8 cellular contexts compared by ENCODE assay signal in the genomic region with DNA sequence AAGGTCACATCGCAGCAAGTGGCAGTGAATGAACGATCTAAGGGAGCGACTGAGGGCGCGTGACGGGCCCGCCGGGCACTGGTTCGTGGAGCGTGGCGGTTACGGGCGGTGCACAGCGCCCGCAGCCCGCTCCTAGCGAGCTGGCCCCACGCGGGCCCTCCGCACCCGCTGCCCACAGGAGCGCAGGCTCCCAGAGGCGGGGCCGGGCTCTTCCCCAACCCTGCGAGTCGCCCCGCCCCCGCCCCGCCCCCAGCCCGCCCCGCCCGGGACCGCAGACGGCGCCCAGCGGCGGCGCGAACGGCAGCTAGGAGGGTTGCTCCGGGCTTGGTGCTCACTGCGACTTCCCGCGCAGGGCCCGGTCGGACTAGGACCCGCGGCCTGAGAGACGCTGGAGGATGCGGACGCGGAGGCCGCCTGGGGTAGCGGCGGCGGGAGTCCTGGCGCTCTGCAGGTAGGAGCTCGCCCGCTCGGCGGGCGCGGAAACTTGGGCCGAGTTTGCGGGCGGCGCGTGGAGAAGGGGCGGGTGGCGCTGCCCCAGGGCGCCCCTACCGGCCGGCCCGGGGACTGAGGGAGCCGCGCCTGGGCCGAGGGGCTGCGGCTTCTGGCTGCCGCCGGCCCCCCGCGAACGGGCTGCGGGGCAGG. TPM values are rescaled to one million over a fixed set of nuclear protein-coding genes. Genes with fewer than 3 reads are reported as not detected.
DNase-seq lines count a peak whose midpoint lies in the region; ATAC-seq and TF ChIP-seq lines count a peak whose summit lies in the region.

A gene (plus strand): TSS at position 274 of the 642 bp plus-strand sequence. CDS start 4,167 bp downstream, outside the sequence.

- no peaks in the 10 kb centered on the region for H3K27me3 Mint-ChIP-seq in T-cell

- POLR2A ChIA-PET in T-cell (lab: Charles Lee), result interaction anchor here in 1 of 2 donors (0.6 kb wide), 2 partner anchors 295 to 647 kb away, joined by 5 to 7 read pairs; no protein-coding TSS in a partner anchor

- TF ChIP-seq CTCF in KMS-11 (conservative IDR thresholded peaks at IDR 0.05; ENCODE audit: low read depth, low read length), result peak; percentile 78; the same call in 1 of the 2 replicates

- H3K36me3 ChIP-seq in ES-I3 (ENCODE audit: insufficient read depth, low read length) (no peaks in the 10 kb centered on the region; the same call in 1 of the 2 replicates), KMS-11 (ENCODE audit: insufficient read depth) (no peaks in the 10 kb centered on the region), adipocyte (ENCODE audit: control insufficient read depth, insufficient read depth, low read length, severe bottlenecking) (peaks cover 8% of the 10 kb centered on the region)

- H3K4me3 ChIP-seq in KMS-11 (IDR thresholded peaks at IDR 0.05; ENCODE audit: insufficient read depth, low read depth, low read length) (no peak within 1 kb of the TSS), adipocyte (ENCODE audit: low read length) (peak within 1 kb of the TSS; percentile 92)

- peak within 1 kb of the TSS; percentile 100 for H3K4me2 ChIP-seq in KMS-11

- peaks cover 45% of the 10 kb centered on the region for H3K79me2 ChIP-seq in KMS-11 (ENCODE audit: insufficient read depth, low read depth)

- CTCF ChIA-PET in T-cell (lab: Charles Lee), result interaction anchor here (0.6 to 1.5 kb wide), 8 partner anchors 66 to 511 kb away, joined by 3 to 7 read pairs (median 5); a partner anchor contains a TSS

- H2AFZ ChIP-seq in KMS-11 (ENCODE audit: low read depth), result peak within 1 kb of the TSS; percentile 87

- peak within 1 kb of the TSS; percentile 87 for H3K27ac ChIP-seq in KMS-11

- H3K4me1 ChIP-seq in ES-I3 (ENCODE audit: insufficient read depth, low read length) (peaks cover 30% of the 10 kb centered on the region), KMS-11 (ENCODE audit: low read depth, poor library complexity, severe bottlenecking) (peaks cover 69% of the 10 kb centered on the region), adipocyte (ENCODE audit: control insufficient read depth, insufficient read depth, low read length) (peaks cover 34% of the 10 kb centered on the region)

- H3K9me3 ChIP-seq in ES-I3 (ENCODE audit: control insufficient read depth, insufficient read depth, low read length), result no peaks in the 10 kb centered on the region
- H3K9me3 ChIP-seq in adipocyte (ENCODE audit: control insufficient read depth, low read length), result no peaks in the 10 kb centered on the region

- peak within 1 kb of the TSS; percentile 89 to 94 (median 91) for H3K4me3 Mint-ChIP-seq in T-cell

- H3K9ac ChIP-seq in ES-I3 (ENCODE audit: low read depth, low read length), result peak within 1 kb of the TSS; percentile 91
- peak within 1 kb of the TSS; percentile 93 for H3K9ac ChIP-seq in KMS-11
- peak within 1 kb of the TSS; percentile 92 for H3K9ac ChIP-seq in adipocyte (ENCODE audit: low read length)

- H3K4me1 Mint-ChIP-seq in T-cell, result peaks cover 40 to 45% (median 41%) of the 10 kb centered on the region in 3 donors

- ATAC-seq in GM21619 (IDR thresholded peaks at IDR 0.05; ENCODE audit: unreplicated experiment) (peak; percentile 42), T-cell (replicated peaks in 1 of 4) (peak; percentile 69 to 73 (median 72))

- no peaks in the 10 kb centered on the region for H3K9me3 Mint-ChIP-seq in T-cell

- H3K27me3 ChIP-seq in KMS-11 (ENCODE audit: insufficient read depth, low read depth) (no peaks in the 10 kb centered on the region), adipocyte (replicated peaks; ENCODE audit: control insufficient read depth, insufficient read depth, low read length) (no peaks in the 10 kb centered on the region)

- peaks cover 19% of the 10 kb centered on the region; the same call in 1 of the 2 replicates for H4K20me1 ChIP-seq in KMS-11 (ENCODE audit: insufficient read depth)

- peak within 1 kb of the TSS; percentile 86 to 92 for H3K27ac Mint-ChIP-seq in T-cell

- peak; percentile 48 to 81 (median 67) for DNase-seq in T-cell
- DNase-seq in adipocyte (ENCODE audit: low read depth), result peak; percentile 91
- DNase-seq in cardiac septum (ENCODE audit: low spot score), result peak; percentile 89
- DNase-seq in posterior vena cava (ENCODE audit: low spot score), result peak; percentile 93
- peak; percentile 76 for DNase-seq in ureter (ENCODE audit: low spot score)

- intact Hi-C loops in cardiac septum (cut with DNase I) (loop anchor here (1.0 to 5.0 kb wide), 2 partner anchors 158 to 244 kb away; a partner anchor contains a TSS), posterior vena cava (cut with DNase I) (loop anchor here (2.0 to 10.0 kb wide), 3 partner anchors 157 to 247 kb away; a partner anchor contains a TSS)

- H3K36me3 Mint-ChIP-seq in T-cell, result no peaks in the 10 kb centered on the region

RNA-seq across cellular contexts. Expression of the gene that starts here (rescaled TPM):
- total RNA-seq in T-cell (10 to 100 TPM; 25.2 to 40.3 (median 37.8) TPM), cardiac septum (12.9 TPM), posterior vena cava (10 to 100 TPM; 25.8 to 26.4 TPM), ureter (32.7 TPM)
